In genomic region chr14:51283402-51283825, GRCh38 we compare ENCODE assay signal across 1 cellular context.
TF ChIP-seq lines count a peak whose summit lies in the region.

No MANE protein-coding gene starts in this region.

TF ChIP-seq in GM12878, 131 proteins besides CTCF, POLR2A, EP300 and RAD21 (continued from another document):
- no peak for TF ChIP-seq NKRF (conservative IDR thresholded peaks at IDR 0.05)
